In the genomic region with DNA sequence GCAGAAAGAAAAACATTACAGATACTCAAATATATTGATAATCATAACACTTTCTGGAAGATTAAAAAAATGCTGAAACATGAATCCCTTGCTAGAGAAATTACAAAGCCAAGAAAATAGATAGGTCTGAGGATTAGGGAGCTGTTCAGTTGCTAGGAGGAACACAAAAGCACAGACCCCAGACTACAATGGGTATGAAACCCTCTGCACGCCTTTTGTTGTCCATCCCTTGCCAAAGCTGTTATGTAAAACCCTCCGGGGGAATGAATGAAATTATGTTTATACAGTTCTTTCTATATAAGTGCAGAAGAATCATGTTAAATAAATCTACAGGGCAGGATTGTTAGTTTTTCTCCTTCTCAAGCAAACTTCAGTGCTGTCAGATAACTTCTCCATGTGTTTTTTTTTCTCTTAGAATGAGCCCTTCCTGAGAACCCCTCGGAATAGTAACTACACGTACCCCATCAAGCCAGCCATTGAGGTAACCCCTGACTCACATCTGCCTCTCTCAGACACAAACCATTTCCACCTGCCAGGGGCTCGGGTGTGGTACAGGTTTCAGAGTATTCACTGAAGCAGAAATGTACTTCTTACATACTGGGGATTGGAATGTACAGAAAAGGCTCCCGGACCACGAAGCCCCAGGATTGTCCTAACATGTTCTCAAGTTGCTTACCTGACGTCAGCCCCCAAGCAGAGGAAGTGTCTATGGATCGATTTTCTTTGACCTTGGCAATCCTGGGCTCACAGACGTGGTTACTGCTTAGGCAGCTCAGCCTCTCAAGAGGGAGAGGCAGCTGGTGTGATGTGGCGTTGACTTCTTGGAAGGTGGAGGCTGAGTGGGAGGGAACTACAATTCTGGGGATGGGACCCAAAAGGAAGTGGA, we compare ENCODE assay signal across 9 cellular contexts.
A peak's percentile ranks its signal among the peaks of the same experiment; 100 is the strongest.
DNase-seq lines count a peak whose midpoint lies in the region; ATAC-seq and TF ChIP-seq lines count a peak whose summit lies in the region.
"Had no signal": no experiment of that assay in that cellular context is flagged by ENCODE, and none has a peak within 500 bp of the region (broad histone marks: within the 10 kb centered on the region; RNA-seq: fewer than 3 reads in every experiment).

No MANE protein-coding gene starts in this region.

- no peaks in the 10 kb centered on the region for H3K9me3 Mint-ChIP-seq in WTC11

- CTCF ChIA-PET in WTC11 (lab: Charles Lee): no interaction called here

- no peak for TF ChIP-seq CTCF in esophagus squamous epithelium (IDR thresholded peaks at IDR 0.05)
- TF ChIP-seq CTCF in WTC11 (IDR thresholded peaks at IDR 0.05): no peak

- DNase-seq in activated CD4-positive, alpha-beta T cell treated with anti-CD3 and anti-CD28 coated beads, Interleukin-2, amount 50 U/mL, for 1 hour: peak; percentile 48
- DNase-seq in esophagus squamous epithelium (lab: John Stamatoyannopoulos, UW) (no peak), NCI-H446 treated with DMSO at 0.1 percent for 48 hours (lab: John Stamatoyannopoulos, UW) (no peak), WTC11 (ENCODE audit: low spot score) (no peak), superior temporal gyrus (ENCODE audit: extremely low spot score) (no peak)
- peak; percentile 34 for DNase-seq in stimulated activated CD4-positive, alpha-beta T cell treated with anti-CD3 and anti-CD28 coated beads, Interleukin-4, amount 100 ng/mL, for 24 hours

- TF ChIP-seq POLR2A in esophagus squamous epithelium (IDR thresholded peaks at IDR 0.05): no peak

- ATAC-seq in HG02759 (IDR thresholded peaks at IDR 0.05; ENCODE audit: unreplicated experiment) (no peak), WTC11 (no peak)

- no peaks in the 10 kb centered on the region for H3K9me3 ChIP-seq in KOPT-K1 (ENCODE audit: insufficient read depth, low read length, poor library complexity, severe bottlenecking)
- no peaks in the 10 kb centered on the region for H3K9me3 ChIP-seq in esophagus squamous epithelium
- H3K9me3 ChIP-seq: ovary had no signal

- peak overlapping the region; percentile 16 for H3K27ac ChIP-seq in KOPT-K1 (ENCODE audit: low read depth, low read length, poor library complexity, severe bottlenecking)
- peak overlapping the region; percentile 82 to 88 (median 86) for H3K27ac ChIP-seq in esophagus squamous epithelium
- H3K27ac ChIP-seq: ovary had no signal

- H3K4me3 ChIP-seq in esophagus squamous epithelium: no peak overlapping the region
- H3K4me3 ChIP-seq: ovary had no signal

- POLR2A ChIA-PET in WTC11 (lab: Charles Lee): no interaction called here

- H3K27ac Mint-ChIP-seq in WTC11: no peak overlapping the region

- WGBS in esophagus squamous epithelium, 2 donors: 18 to 22% methylated on average over 6 to 11 of the region's 11 CpGs

- no peaks in the 10 kb centered on the region; the same call in none of the 2 replicates for H3K27me3 Mint-ChIP-seq in WTC11 (ENCODE audit: low read depth)

- H3K27me3 ChIP-seq in esophagus squamous epithelium: no peaks in the 10 kb centered on the region
- H3K27me3 ChIP-seq: ovary had no signal

- peaks cover 6% of the 10 kb centered on the region for H3K4me1 Mint-ChIP-seq in WTC11

- H3K4me1 ChIP-seq in esophagus squamous epithelium: peaks cover 13 to 78% (median 29%) of the 10 kb centered on the region in 3 donors

- H3K36me3 ChIP-seq in KOPT-K1 (ENCODE audit: insufficient read depth, low read length) (no peaks in the 10 kb centered on the region), esophagus squamous epithelium (no peaks in the 10 kb centered on the region)
- H3K36me3 ChIP-seq: ovary had no signal

- intact Hi-C loops in esophagus squamous epithelium (cut with DNase I): no loop called here

- no peaks in the 10 kb centered on the region for H3K36me3 Mint-ChIP-seq in WTC11

- no peak overlapping the region for H3K4me3 Mint-ChIP-seq in WTC11

TF ChIP-seq in WTC11, 78 proteins besides CTCF, POLR2A, EP300 and RAD21:
- TF ChIP-seq GRHL2 (CRISPR knock-in tag; IDR thresholded peaks at IDR 0.05; ENCODE audit: insufficient replicate concordance, severe bottlenecking) (no peak), CREM (CRISPR knock-in tag; IDR thresholded peaks at IDR 0.05) (no peak), JUN (CRISPR knock-in tag; IDR thresholded peaks at IDR 0.05) (no peak), GTF2I (CRISPR knock-in tag; conservative IDR thresholded peaks at IDR 0.05) (no peak), SMAD4 (CRISPR knock-in tag; IDR thresholded peaks at IDR 0.05) (no peak), PRRX2 (CRISPR knock-in tag; IDR thresholded peaks at IDR 0.05) (no peak), MYBL2 (CRISPR knock-in tag; IDR thresholded peaks at IDR 0.05) (no peak), ZNF671 (CRISPR knock-in tag; IDR thresholded peaks at IDR 0.05) (no peak), SMAD3 (CRISPR knock-in tag; IDR thresholded peaks at IDR 0.05; ENCODE audit: borderline replicate concordance) (no peak), ESRRA (CRISPR knock-in tag; IDR thresholded peaks at IDR 0.05; ENCODE audit: borderline replicate concordance) (no peak), ELF4 (CRISPR knock-in tag; IDR thresholded peaks at IDR 0.05; ENCODE audit: low read depth) (no peak), RORB (CRISPR knock-in tag; IDR thresholded peaks at IDR 0.05) (no peak), TEAD1 (CRISPR knock-in tag; IDR thresholded peaks at IDR 0.05) (no peak), NR1H2 (CRISPR knock-in tag; IDR thresholded peaks at IDR 0.05) (no peak)
- TF ChIP-seq, protein P1, sequence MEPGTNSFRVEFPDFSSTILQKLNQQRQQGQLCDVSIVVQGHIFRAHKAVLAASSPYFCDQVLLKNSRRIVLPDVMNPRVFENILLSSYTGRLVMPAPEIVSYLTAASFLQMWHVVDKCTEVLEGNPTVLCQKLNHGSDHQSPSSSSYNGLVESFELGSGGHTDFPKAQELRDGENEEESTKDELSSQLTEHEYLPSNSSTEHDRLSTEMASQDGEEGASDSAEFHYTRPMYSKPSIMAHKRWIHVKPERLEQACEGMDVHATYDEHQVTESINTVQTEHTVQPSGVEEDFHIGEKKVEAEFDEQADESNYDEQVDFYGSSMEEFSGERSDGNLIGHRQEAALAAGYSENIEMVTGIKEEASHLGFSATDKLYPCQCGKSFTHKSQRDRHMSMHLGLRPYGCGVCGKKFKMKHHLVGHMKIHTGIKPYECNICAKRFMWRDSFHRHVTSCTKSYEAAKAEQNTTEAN (CRISPR knock-in tag; IDR thresholded peaks at IDR 0.05): no peak
- TF ChIP-seq, protein P2, sequence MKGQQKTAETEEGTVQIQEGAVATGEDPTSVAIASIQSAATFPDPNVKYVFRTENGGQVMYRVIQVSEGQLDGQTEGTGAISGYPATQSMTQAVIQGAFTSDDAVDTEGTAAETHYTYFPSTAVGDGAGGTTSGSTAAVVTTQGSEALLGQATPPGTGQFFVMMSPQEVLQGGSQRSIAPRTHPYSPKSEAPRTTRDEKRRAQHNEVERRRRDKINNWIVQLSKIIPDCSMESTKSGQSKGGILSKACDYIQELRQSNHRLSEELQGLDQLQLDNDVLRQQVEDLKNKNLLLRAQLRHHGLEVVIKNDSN (CRISPR knock-in tag; IDR thresholded peaks at IDR 0.05): no peak
- TF ChIP-seq, protein P3, sequence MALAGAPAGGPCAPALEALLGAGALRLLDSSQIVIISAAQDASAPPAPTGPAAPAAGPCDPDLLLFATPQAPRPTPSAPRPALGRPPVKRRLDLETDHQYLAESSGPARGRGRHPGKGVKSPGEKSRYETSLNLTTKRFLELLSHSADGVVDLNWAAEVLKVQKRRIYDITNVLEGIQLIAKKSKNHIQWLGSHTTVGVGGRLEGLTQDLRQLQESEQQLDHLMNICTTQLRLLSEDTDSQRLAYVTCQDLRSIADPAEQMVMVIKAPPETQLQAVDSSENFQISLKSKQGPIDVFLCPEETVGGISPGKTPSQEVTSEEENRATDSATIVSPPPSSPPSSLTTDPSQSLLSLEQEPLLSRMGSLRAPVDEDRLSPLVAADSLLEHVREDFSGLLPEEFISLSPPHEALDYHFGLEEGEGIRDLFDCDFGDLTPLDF (CRISPR knock-in tag; IDR thresholded peaks at IDR 0.05): no peak
TF ChIP-seq in WTC11: peak in this region for 0.

Comparison
In these comparisons a context has a peak if more than half of its experiments do, and no peak if none do; other contexts are left out.
1. DNase-seq: peak in activated CD4-positive, alpha-beta T cell treated with anti-CD3 and anti-CD28 coated beads, Interleukin-2, amount 50 U/mL, for 1 hour (single experiment) and stimulated activated CD4-positive, alpha-beta T cell treated with anti-CD3 and anti-CD28 coated beads, Interleukin-4, amount 100 ng/mL, for 24 hours (single experiment); none in esophagus squamous epithelium (single experiment), NCI-H446 treated with DMSO at 0.1 percent for 48 hours (single experiment), WTC11 (single experiment) and superior temporal gyrus (single experiment).